ENCODE assay signal across 20 cellular contexts in genomic region chr21:14881863-14882262, GRCh38.
DNase-seq lines count a peak whose midpoint lies in the region; ATAC-seq and TF ChIP-seq lines count a peak whose summit lies in the region.
"Had no signal": no experiment of that assay in that cellular context is flagged by ENCODE, and none has a peak within 500 bp of the region (broad histone marks: within the 10 kb centered on the region; RNA-seq: fewer than 3 reads in every experiment).

No MANE protein-coding gene starts in this region.

- H4K20me1 ChIP-seq in GM23248 (ENCODE audit: insufficient read depth), result no peaks in the 10 kb centered on the region
- H4K20me1 ChIP-seq in IMR-90 (ENCODE audit: insufficient read depth, low read length), result no peaks in the 10 kb centered on the region
- H4K20me1 ChIP-seq: BLaER1 treated with 17β-estradiol and CSF1 and Interleukin-3, amounts not matched to agents 10 nM and 100 nM had no signal

- no peaks in the 10 kb centered on the region for H3K9me3 Mint-ChIP-seq in WTC11
- H3K9me3 Mint-ChIP-seq: CD4-positive, alpha-beta T cell; CD8-positive, alpha-beta T cell had no signal

- no peak overlapping the region for H2AK9ac ChIP-seq in IMR-90 (replicated peaks; ENCODE audit: low read depth, low read length, poor library complexity)

- dilution Hi-C loops in IMR-90 (cut with HindIII; ENCODE audit: low sequenced_read_pairs, unreplicated experiment), result no loop called here

- H4K91ac ChIP-seq in IMR-90 (ENCODE audit: insufficient read depth, low read depth, low read length) (no peak overlapping the region), neuronal stem cell (ENCODE audit: low read depth, low read length, poor library complexity) (no peak overlapping the region)

- H2BK12ac ChIP-seq in neuronal stem cell (ENCODE audit: low read length), result peak overlapping the region; percentile 17

- TF ChIP-seq RAD21 in IMR-90 (IDR thresholded peaks at IDR 0.05; ENCODE audit: low read length), result no peak

- H2BK20ac ChIP-seq in IMR-90 (ENCODE audit: low read depth, low read length), result no peak overlapping the region

- H3K4me2 ChIP-seq in GM23248 (ENCODE audit: unreplicated experiment) (peak overlapping the region; percentile 15), IMR-90 (ENCODE audit: low read depth, low read length) (no peak overlapping the region), neuronal stem cell (ENCODE audit: insufficient read depth, low read length, poor library complexity, severe bottlenecking) (no peak overlapping the region), mesendoderm (ENCODE audit: low read length) (no peak overlapping the region)
- H3K4me2 ChIP-seq: A549; BLaER1 treated with 17β-estradiol and CSF1 and Interleukin-3, amounts not matched to agents 10 nM and 100 nM had no signal

- peaks cover 31% of the 10 kb centered on the region for H3K4me1 ChIP-seq in GM23248 (ENCODE audit: insufficient read depth)
- peaks cover 6% of the 10 kb centered on the region for H3K4me1 ChIP-seq in IMR-90 (ENCODE audit: control insufficient read depth, insufficient read depth, low read length)
- H3K4me1 ChIP-seq in Panc1 (ENCODE audit: control insufficient read depth, insufficient read depth, low read length), result peaks cover 3% of the 10 kb centered on the region
- peaks cover 0 to 6% of the 10 kb centered on the region in 2 donors for H3K4me1 ChIP-seq in neuronal stem cell (ENCODE audit: control insufficient read depth in 2 of 2, insufficient read depth in 1 of 2, low read depth in 1 of 2, low read length in 2 of 2)
- no peaks in the 10 kb centered on the region for H3K4me1 ChIP-seq in mesendoderm (ENCODE audit: control insufficient read depth, low read depth, low read length)

- H3K18ac ChIP-seq in IMR-90 (ENCODE audit: low read depth, low read length) (no peak overlapping the region), neuronal stem cell (ENCODE audit: low read length) (no peak overlapping the region), mesendoderm (ENCODE audit: low read length) (no peak overlapping the region)

- no peak overlapping the region for H2BK5ac ChIP-seq in IMR-90 (ENCODE audit: low read depth, low read length, poor library complexity, severe bottlenecking)
- no peak overlapping the region for H2BK5ac ChIP-seq in neuronal stem cell (ENCODE audit: low read length)
- H2BK5ac ChIP-seq in mesendoderm (ENCODE audit: low read length), result no peak overlapping the region

- H4K8ac ChIP-seq in IMR-90 (ENCODE audit: low read depth in 2 of 2, low read length in 2 of 2), result no peak overlapping the region
- H4K8ac ChIP-seq in neuronal stem cell (ENCODE audit: low read depth, low read length), result no peak overlapping the region
- no peak overlapping the region for H4K8ac ChIP-seq in mesendoderm (ENCODE audit: low read depth, low read length)

- H3K27ac ChIP-seq in GM23248, result no peak overlapping the region
- H3K27ac ChIP-seq in IMR-90 (ENCODE audit: insufficient read depth, low read length), result no peak overlapping the region
- peak overlapping the region; percentile 23; the same call in 1 of the 2 replicates for H3K27ac ChIP-seq in Panc1 (ENCODE audit: low read length)
- H3K27ac ChIP-seq in neuronal stem cell (replicated peaks; ENCODE audit: low read length), result no peak overlapping the region
- H3K27ac ChIP-seq in mesendoderm (ENCODE audit: low read depth, low read length), result no peak overlapping the region
- H3K27ac ChIP-seq: 22Rv1; BLaER1 treated with 17β-estradiol and CSF1 and Interleukin-3, amounts not matched to agents 10 nM and 100 nM; C4-2B had no signal

- no peak for ATAC-seq in IMR-90 (ENCODE audit: low read depth)
- no peak for ATAC-seq in Panc1
- ATAC-seq in WTC11, result no peak
- ATAC-seq: A549; CD8-positive, alpha-beta T cell had no signal

- BruUV-seq in IMR-90 (replicated peaks; lab: Mats Ljungman, UMichigan) (no TSS peak), Panc1 (replicated peaks; lab: Mats Ljungman, UMichigan) (no TSS peak)

- TF ChIP-seq POLR2A in IMR-90 (IDR thresholded peaks at IDR 0.05; ENCODE audit: low read depth, low read length), result no peak

- H3K9me1 ChIP-seq in IMR-90 (ENCODE audit: insufficient read depth, low read length), result no peaks in the 10 kb centered on the region; the same call in 1 of the 2 replicates

- H3K36me3 ChIP-seq in GM23248 (ENCODE audit: low read depth), result no peaks in the 10 kb centered on the region
- no peaks in the 10 kb centered on the region for H3K36me3 ChIP-seq in IMR-90 (ENCODE audit: control insufficient read depth, insufficient read depth, low read length)
- no peaks in the 10 kb centered on the region for H3K36me3 ChIP-seq in Panc1 (ENCODE audit: control insufficient read depth, insufficient read depth, low read length)
- no peaks in the 10 kb centered on the region for H3K36me3 ChIP-seq in neuronal stem cell (replicated peaks in 1 of 2; ENCODE audit: control insufficient read depth in 2 of 2, insufficient read depth in 2 of 2, low read length in 2 of 2)
- H3K36me3 ChIP-seq in mesendoderm (ENCODE audit: control insufficient read depth, insufficient read depth, low read length), result no peaks in the 10 kb centered on the region
- H3K36me3 ChIP-seq: BLaER1 treated with 17β-estradiol and CSF1 and Interleukin-3, amounts not matched to agents 10 nM and 100 nM had no signal

- H3K9me2 ChIP-seq in GM23248 (ENCODE audit: insufficient read depth), result no peaks in the 10 kb centered on the region

- no peaks in the 10 kb centered on the region for H3K27me3 ChIP-seq in GM23248 (replicated peaks; ENCODE audit: insufficient read depth)
- H3K27me3 ChIP-seq in IMR-90 (ENCODE audit: control insufficient read depth, insufficient read depth, low read length), result no peaks in the 10 kb centered on the region
- no peaks in the 10 kb centered on the region for H3K27me3 ChIP-seq in Panc1 (ENCODE audit: control insufficient read depth, insufficient read depth, low read length)
- H3K27me3 ChIP-seq in neuronal stem cell (ENCODE audit: control insufficient read depth in 3 of 3, insufficient read depth in 3 of 3, low read depth in 1 of 3, low read length in 3 of 3), result peaks cover 0 to 19% (median 0%) of the 10 kb centered on the region in 3 experiments
- H3K27me3 ChIP-seq in mesendoderm (ENCODE audit: insufficient read depth, low read length, poor library complexity), result no peaks in the 10 kb centered on the region
- H3K27me3 ChIP-seq: BLaER1 treated with 17β-estradiol and CSF1 and Interleukin-3, amounts not matched to agents 10 nM and 100 nM had no signal

- H2BK15ac ChIP-seq in IMR-90 (ENCODE audit: low read depth, low read length) (no peak overlapping the region), neuronal stem cell (ENCODE audit: low read length) (no peak overlapping the region), mesendoderm (replicated peaks; ENCODE audit: low read depth) (no peak overlapping the region)

- 0 out of 2 replicates have a peak overlapping the region, but pooled peaks have one; percentile 9 for H3K4ac ChIP-seq in IMR-90 (ENCODE audit: low read depth, low read length)
- H3K4ac ChIP-seq in neuronal stem cell (ENCODE audit: low read length), result no peak overlapping the region
- no peak overlapping the region for H3K4ac ChIP-seq in mesendoderm (ENCODE audit: low read depth, low read length)

- CTCF ChIA-PET in IMR-90 (lab: Yijun Ruan, JAX), result no interaction called here
- CTCF ChIA-PET in Panc1 (lab: Charles Lee), result no interaction called here
- CTCF ChIA-PET in WTC11 (lab: Charles Lee), result no interaction called here

- H3K4me3 Mint-ChIP-seq in WTC11, result no peak overlapping the region
- H3K4me3 Mint-ChIP-seq: B cell; CD4-positive, alpha-beta T cell; CD8-positive, alpha-beta T cell had no signal

- H3K4me3 ChIP-seq in GM23248 (no peak overlapping the region), IMR-90 (ENCODE audit: insufficient read depth, low read depth, low read length) (no peak overlapping the region), Panc1 (ENCODE audit: low read depth in 2 of 2, low read length in 2 of 2) (no peak overlapping the region), neuronal stem cell (ENCODE audit: low read length in 2 of 2) (no peak overlapping the region), mesendoderm (ENCODE audit: low read length) (no peak overlapping the region)
- H3K4me3 ChIP-seq: A549; BLaER1 treated with 17β-estradiol and CSF1 and Interleukin-3, amounts not matched to agents 10 nM and 100 nM had no signal

- no peaks in the 10 kb centered on the region for H3K36me3 Mint-ChIP-seq in WTC11
- H3K36me3 Mint-ChIP-seq: CD8-positive, alpha-beta T cell had no signal

- H3K79me2 ChIP-seq in GM23248 (ENCODE audit: insufficient read depth), result no peaks in the 10 kb centered on the region
- no peaks in the 10 kb centered on the region for H3K79me2 ChIP-seq in mesendoderm (ENCODE audit: control insufficient read depth, insufficient read depth, low read length)

- H3K14ac ChIP-seq in IMR-90 (replicated peaks; ENCODE audit: low read depth, low read length) (no peak overlapping the region), neuronal stem cell (ENCODE audit: low read length) (no peak overlapping the region)

- H3F3A ChIP-seq in GM23248 (ENCODE audit: insufficient read depth), result peaks cover 48% of the 10 kb centered on the region

- no peak overlapping the region for H3K56ac ChIP-seq in IMR-90 (ENCODE audit: extremely low read depth, insufficient read depth, low read length)
- H3K56ac ChIP-seq in mesendoderm (ENCODE audit: low read length), result no peak overlapping the region

- H4K5ac ChIP-seq in IMR-90 (ENCODE audit: low read depth, low read length) (no peak overlapping the region), mesendoderm (ENCODE audit: low read length) (no peak overlapping the region)

- H2BK120ac ChIP-seq in IMR-90 (ENCODE audit: low read depth, low read length), result no peak overlapping the region
- H2BK120ac ChIP-seq in neuronal stem cell (ENCODE audit: low read depth, low read length), result no peak overlapping the region
- H2BK120ac ChIP-seq in mesendoderm (ENCODE audit: low read depth, low read length), result no peak overlapping the region

- H2AK5ac ChIP-seq in IMR-90 (ENCODE audit: low read depth, low read length) (no peak overlapping the region), neuronal stem cell (ENCODE audit: low read depth, low read length) (no peak overlapping the region), mesendoderm (ENCODE audit: low read length) (no peak overlapping the region)

- peaks cover 15% of the 10 kb centered on the region for H3K4me1 Mint-ChIP-seq in WTC11

- H3K79me1 ChIP-seq in IMR-90 (ENCODE audit: low read depth in 1 of 2, low read length in 2 of 2), result 0 out of 4 replicates have a peak, but pooled peaks cover 0 to 5% of the 10 kb centered on the region in 2 experiments
- no peaks in the 10 kb centered on the region for H3K79me1 ChIP-seq in neuronal stem cell (ENCODE audit: low read depth, low read length)
- H3K79me1 ChIP-seq in mesendoderm (ENCODE audit: low read length), result no peaks in the 10 kb centered on the region

- POLR2A ChIA-PET in IMR-90 (lab: Charles Lee; ENCODE audit: unreplicated experiment), result no interaction called here
- POLR2A ChIA-PET in Panc1 (lab: Charles Lee), result no interaction called here
- POLR2A ChIA-PET in WTC11 (lab: Charles Lee), result no interaction called here

- no peak overlapping the region for H3K23ac ChIP-seq in IMR-90 (ENCODE audit: low read depth, low read length)
- no peak overlapping the region for H3K23ac ChIP-seq in neuronal stem cell (ENCODE audit: low read depth, low read length, poor library complexity)
- H3K23ac ChIP-seq in mesendoderm (ENCODE audit: low read length), result no peak overlapping the region

- no peaks in the 10 kb centered on the region for H3K9me3 ChIP-seq in GM23248 (ENCODE audit: low read depth)
- H3K9me3 ChIP-seq in IMR-90 (ENCODE audit: control insufficient read depth, insufficient read depth, low read length), result no peaks in the 10 kb centered on the region
- no peaks in the 10 kb centered on the region for H3K9me3 ChIP-seq in Panc1 (ENCODE audit: control insufficient read depth, insufficient read depth, low read depth, low read length)
- peaks cover 0 to 8% of the 10 kb centered on the region in 2 donors for H3K9me3 ChIP-seq in neuronal stem cell (replicated peaks in 1 of 2; ENCODE audit: control insufficient read depth in 2 of 2, insufficient read depth in 1 of 2, low read depth in 1 of 2, low read length in 2 of 2)
- H3K9me3 ChIP-seq: A549, Caco-2 had no signal

- in situ Hi-C loops in GM23248 (cut with MboI), result no loop called here
- in situ Hi-C loops in IMR-90 (cut with MboI; ENCODE audit: low sequenced_read_pairs), result no loop called here
- in situ Hi-C loops in Panc1 (cut with HindIII; ENCODE audit: low pct_unique_long_range_greater_than_20kb, low sequenced_read_pairs), result no loop called here

- no peaks in the 10 kb centered on the region for H3K27me3 Mint-ChIP-seq in WTC11 (ENCODE audit: low read depth)
- H3K27me3 Mint-ChIP-seq: B cell; CD4-positive, alpha-beta T cell had no signal

- H3K9ac ChIP-seq in GM23248 (no peak overlapping the region), IMR-90 (ENCODE audit: low read depth, low read length) (no peak overlapping the region), neuronal stem cell (ENCODE audit: low read depth, low read length, poor library complexity) (no peak overlapping the region), mesendoderm (ENCODE audit: low read length) (no peak overlapping the region)
- H3K9ac ChIP-seq: BLaER1 treated with 17β-estradiol and CSF1 and Interleukin-3, amounts not matched to agents 10 nM and 100 nM had no signal

- no peak for DNase-seq in GM23248
- no peak for DNase-seq in IMR-90
- no peak for DNase-seq in Panc1 (ENCODE audit: low read depth, low spot score)
- no peak for DNase-seq in neuronal stem cell (ENCODE audit: low spot score)
- DNase-seq in WTC11 (ENCODE audit: low spot score), result no peak
- no peak for DNase-seq in mesendoderm
- DNase-seq in NCI-H2196 (lab: John Stamatoyannopoulos, UW; ENCODE audit: unreplicated experiment), result no peak
- no peak for DNase-seq in NCI-H1417 (lab: John Stamatoyannopoulos, UW)
- DNase-seq: AML-193; Caco-2; Calu3; CD4-positive, alpha-beta T cell; CD8-positive, alpha-beta T cell; DMS79 treated with DMSO at 0.1 percent for 48 hours; GF-D8 had no signal

- H2AFZ ChIP-seq in GM23248 (no peak overlapping the region), IMR-90 (replicated peaks; ENCODE audit: low read length, poor library complexity) (no peak overlapping the region), neuronal stem cell (ENCODE audit: low read length) (no peak overlapping the region)

- intact Hi-C loops in IMR-90 (cut with micrococcal nuclease), result no loop called here
- intact Hi-C loops in Panc1 (cut with micrococcal nuclease; ENCODE audit: unreplicated experiment), result no loop called here

- TF ChIP-seq CTCF in IMR-90 (conservative IDR thresholded peaks at IDR 0.05; ENCODE audit: low read depth, low read length) (no peak), Panc1 (IDR thresholded peaks at IDR 0.05) (no peak), WTC11 (IDR thresholded peaks at IDR 0.05) (no peak)

- H3K27ac Mint-ChIP-seq in WTC11, result no peak overlapping the region
- H3K27ac Mint-ChIP-seq: B cell; CD4-positive, alpha-beta T cell; CD8-positive, alpha-beta T cell had no signal
